In genomic region chr9:89522261-89522978, GRCh38 we compare ENCODE assay signal across 9 cellular contexts. TPM values are rescaled to one million over a fixed set of nuclear protein-coding genes. Genes with fewer than 3 reads are reported as not detected.
A peak's percentile ranks its signal among the peaks of the same experiment; 100 is the strongest.
DNase-seq lines count a peak whose midpoint lies in the region; ATAC-seq and TF ChIP-seq lines count a peak whose summit lies in the region.
"Had no signal": no experiment of that assay in that cellular context is flagged by ENCODE, and none has a peak within 500 bp of the region (broad histone marks: within the 10 kb centered on the region; RNA-seq: fewer than 3 reads in every experiment).

No MANE protein-coding gene starts in this region.

- peaks cover 4% of the 10 kb centered on the region for H3K9me3 Mint-ChIP-seq in T-helper 2 cell treated with Interferon-gamma antibody and Interleukin-4, amounts not matched to agents 5 μg/mL and 100 μg/mL, for 36 hours

- no peak overlapping the region for H3K4me2 ChIP-seq in SK-N-SH

- H3K9me2 ChIP-seq in SK-N-SH = no peaks in the 10 kb centered on the region

- no peak for TF ChIP-seq RAD21 in SK-N-SH (IDR thresholded peaks at IDR 0.05; ENCODE audit: low read length)

- no peaks in the 10 kb centered on the region for H3K27me3 ChIP-seq in SK-N-SH (ENCODE audit: insufficient read depth)
- H3K27me3 ChIP-seq in colonic mucosa = no peaks in the 10 kb centered on the region
- no peaks in the 10 kb centered on the region for H3K27me3 ChIP-seq in prostate gland (replicated peaks; ENCODE audit: insufficient read depth)

- TF ChIP-seq CTCF in SK-N-SH (IDR thresholded peaks at IDR 0.05) = no peak
- no peak for TF ChIP-seq CTCF in colonic mucosa (IDR thresholded peaks at IDR 0.05)
- no peak for TF ChIP-seq CTCF in prostate gland (IDR thresholded peaks at IDR 0.05)

- H3K27me3 Mint-ChIP-seq in T-helper 2 cell treated with Interferon-gamma antibody and Interleukin-4, amounts not matched to agents 5 μg/mL and 100 μg/mL, for 36 hours (ENCODE audit: low read depth) = no peaks in the 10 kb centered on the region

- no peak for TF ChIP-seq POLR2A in prostate gland (IDR thresholded peaks at IDR 0.05)

- peak overlapping the region; percentile 18; the same call in 1 of the 2 replicates for H2AFZ ChIP-seq in SK-N-SH (ENCODE audit: low read depth)

- CTCF ChIA-PET in SK-N-SH (lab: Yijun Ruan, JAX) = interaction anchor here (0.9 kb wide), 1 partner anchor 12 kb away, joined by 3 read pairs; no protein-coding TSS in a partner anchor

- no peaks in the 10 kb centered on the region for H3K36me3 ChIP-seq in SK-N-SH (replicated peaks in 1 of 2; ENCODE audit: control insufficient read depth in 1 of 2, insufficient read depth in 2 of 2, low read length in 1 of 2)
- H3K36me3 ChIP-seq in colonic mucosa = no peaks in the 10 kb centered on the region
- H3K36me3 ChIP-seq in prostate gland = no peaks in the 10 kb centered on the region

- H3K27ac ChIP-seq in SK-N-SH (ENCODE audit: low read depth in 2 of 2, low read length in 1 of 2) = no peak overlapping the region
- H3K27ac ChIP-seq in colonic mucosa = peak overlapping the region; percentile 36
- H3K27ac ChIP-seq in prostate gland = no peak overlapping the region
- H3K27ac ChIP-seq: 22Rv1 had no signal

- H4K20me1 ChIP-seq in SK-N-SH (ENCODE audit: insufficient read depth) = no peaks in the 10 kb centered on the region

- H3K9ac ChIP-seq in SK-N-SH (no peak overlapping the region), colonic mucosa (ENCODE audit: low read depth in 2 of 2, low read length in 2 of 2) (peak overlapping the region in 1 of 2 donors; percentile 26)

- intact Hi-C loops in colonic mucosa (cut with DNase I) = no loop called here
- intact Hi-C loops in prostate gland (cut with DNase I) = no loop called here

- peak overlapping the region; percentile 76 for H3K4me3 Mint-ChIP-seq in T-helper 2 cell treated with Interferon-gamma antibody and Interleukin-4, amounts not matched to agents 5 μg/mL and 100 μg/mL, for 36 hours

- WGBS in SK-N-SH (ENCODE audit: low lambda C conversion rate) = 75% methylated on average over 10 of the region's 12 CpGs
- 73% methylated on average over 11 of the region's 12 CpGs for WGBS in prostate gland

- H3K4me1 Mint-ChIP-seq in T-helper 2 cell treated with Interferon-gamma antibody and Interleukin-4, amounts not matched to agents 5 μg/mL and 100 μg/mL, for 36 hours (ENCODE audit: low read depth) = peaks cover 81% of the 10 kb centered on the region

- H3K4me1 ChIP-seq in SK-N-SH (ENCODE audit: control insufficient read depth in 1 of 2, insufficient read depth in 2 of 2, low read depth in 1 of 2, low read length in 1 of 2) (no peaks in the 10 kb centered on the region; a peak in 1 of 4 replicates), colonic mucosa (peaks cover 2% of the 10 kb centered on the region), prostate gland (replicated peaks) (no peaks in the 10 kb centered on the region)

- ATAC-seq in SK-N-SH treated with all-trans-retinoic acid at 6 μM for 48 hours (no peak), HG03175 (IDR thresholded peaks at IDR 0.05; ENCODE audit: unreplicated experiment) (peak; percentile 94)

- H3K4me3 ChIP-seq in SK-N-SH (ENCODE audit: low read depth in 2 of 2, low read length in 1 of 2) = no peak overlapping the region
- no peak overlapping the region for H3K4me3 ChIP-seq in colonic mucosa
- H3K4me3 ChIP-seq in prostate gland = no peak overlapping the region

- H3K79me2 ChIP-seq in SK-N-SH (ENCODE audit: insufficient read depth) = no peaks in the 10 kb centered on the region

- TF ChIP-seq EP300 in SK-N-SH (IDR thresholded peaks at IDR 0.05; ENCODE audit: borderline replicate concordance in 1 of 2, low read depth in 1 of 2, low read length in 1 of 2) = no peak

- H3K36me3 Mint-ChIP-seq in T-helper 2 cell treated with Interferon-gamma antibody and Interleukin-4, amounts not matched to agents 5 μg/mL and 100 μg/mL, for 36 hours (ENCODE audit: low read depth) = peaks cover 8% of the 10 kb centered on the region

- peak overlapping the region; percentile 97 for H3K27ac Mint-ChIP-seq in T-helper 2 cell treated with Interferon-gamma antibody and Interleukin-4, amounts not matched to agents 5 μg/mL and 100 μg/mL, for 36 hours

- H3K9me3 ChIP-seq in SK-N-SH = no peaks in the 10 kb centered on the region
- H3K9me3 ChIP-seq in colonic mucosa = no peaks in the 10 kb centered on the region
- no peaks in the 10 kb centered on the region for H3K9me3 ChIP-seq in prostate gland

- POLR2A ChIA-PET in SK-N-SH (lab: Yijun Ruan, JAX) = no interaction called here

- H3F3A ChIP-seq in SK-N-SH (replicated peaks; ENCODE audit: insufficient read depth) = no peaks in the 10 kb centered on the region

- DNase-seq in SK-N-SH (no peak), colonic mucosa (peak; percentile 43), prostate gland (ENCODE audit: low spot score) (no peak), kidney glomerular epithelial cell (lab: John Stamatoyannopoulos, UW) (no peak)
- DNase-seq in T-helper 2 cell treated with Interferon-gamma antibody and Interleukin-4, amounts not matched to agents 5 μg/mL and 100 μg/mL, for 36 hours (ENCODE audit: low spot score) = peak; percentile 82
- peak in 2 of 3 donors; percentile 50 to 62 for DNase-seq in stimulated activated CD4-positive, alpha-beta T cell treated with anti-CD3 and anti-CD28 coated beads, TNF-alpha, amount 100 ng/mL, for 1 hour (ENCODE audit: low read depth in 3 of 3, low spot score in 1 of 3)

TF ChIP-seq in SK-N-SH, 30 proteins besides CTCF, POLR2A, EP300 and RAD21 (continues in another document):
- TF ChIP-seq, protein P1, sequence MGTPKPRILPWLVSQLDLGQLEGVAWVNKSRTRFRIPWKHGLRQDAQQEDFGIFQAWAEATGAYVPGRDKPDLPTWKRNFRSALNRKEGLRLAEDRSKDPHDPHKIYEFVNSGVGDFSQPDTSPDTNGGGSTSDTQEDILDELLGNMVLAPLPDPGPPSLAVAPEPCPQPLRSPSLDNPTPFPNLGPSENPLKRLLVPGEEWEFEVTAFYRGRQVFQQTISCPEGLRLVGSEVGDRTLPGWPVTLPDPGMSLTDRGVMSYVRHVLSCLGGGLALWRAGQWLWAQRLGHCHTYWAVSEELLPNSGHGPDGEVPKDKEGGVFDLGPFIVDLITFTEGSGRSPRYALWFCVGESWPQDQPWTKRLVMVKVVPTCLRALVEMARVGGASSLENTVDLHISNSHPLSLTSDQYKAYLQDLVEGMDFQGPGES (IDR thresholded peaks at IDR 0.05; ENCODE audit: low read depth, low read length) = no peak

TF ChIP-seq in SK-N-SH treated with all-trans-retinoic acid at 6 μM for 48 hours, 23 proteins besides CTCF, POLR2A, EP300 and RAD21:
- no peak for TF ChIP-seq TCF4 (CRISPR knock-in tag; IDR thresholded peaks at IDR 0.05; ENCODE audit: borderline replicate concordance)

RNA-seq across cellular contexts. Expression of gene SEMA4D, which starts 24.5 kb away (rescaled TPM):
- polyA plus RNA-seq in SK-N-SH (2012; rRNA removed) = 2.1 and 4.8 TPM in 2 replicates
- 2.4 and 3.7 TPM in 2 replicates for polyA plus RNA-seq in SK-N-SH (2012; cell fraction: cytosol; rRNA removed)
- polyA plus RNA-seq in SK-N-SH (2012; cell fraction: nucleus; rRNA removed) = 12.9 and 17.9 TPM in 2 replicates
- total RNA-seq in colonic mucosa (10 to 100 TPM; 14.7 to 19.0 TPM), prostate gland (10 to 100 TPM; 17.1 to 52.7 TPM)

Comparison
In these comparisons a context has a peak if more than half of its experiments do, and no peak if none do; other contexts are left out.
1. DNase-seq: peak in T-helper 2 cell treated with Interferon-gamma antibody and Interleukin-4, amounts not matched to agents 5 μg/mL and 100 μg/mL, for 36 hours (single experiment), colonic mucosa (single experiment) and stimulated activated CD4-positive, alpha-beta T cell treated with anti-CD3 and anti-CD28 coated beads, TNF-alpha, amount 100 ng/mL, for 1 hour (2 of 3); none in SK-N-SH (single experiment), prostate gland (single experiment) and kidney glomerular epithelial cell (single experiment).